Comparison of ENCODE assay signal across 1 cellular context in genomic region chr12:49707127-49707811, GRCh38.
TF ChIP-seq lines count a peak whose summit lies in the region.

TSS of gene FMNL3 (minus strand) at chr12:49707405. CDS start at chr12:49707180, 225 bp downstream.

TF ChIP-seq in HepG2, 621 proteins besides CTCF, POLR2A, EP300 and RAD21 (continued from another document and continues in another):
- no peak for TF ChIP-seq ZBTB39 (CRISPR knock-in tag; IDR thresholded peaks at IDR 0.05)
- TF ChIP-seq SIN3B (IDR thresholded peaks at IDR 0.05; ENCODE audit: low read length) = no peak
- TF ChIP-seq KAT2B (IDR thresholded peaks at IDR 0.05; ENCODE audit: borderline replicate concordance, low read depth, low read length) = no peak
- TF ChIP-seq ATF1 (CRISPR knock-in tag; IDR thresholded peaks at IDR 0.05) = no peak
- no peak; the same call in 1 of the 2 replicates for TF ChIP-seq BCL3 (CRISPR knock-in tag; IDR thresholded peaks at IDR 0.05)
- peak; percentile 34 for TF ChIP-seq ZNF781 (CRISPR knock-in tag; IDR thresholded peaks at IDR 0.05; ENCODE audit: borderline replicate concordance, not compliant biosample characterization)
- TF ChIP-seq HOXD1 (CRISPR knock-in tag; IDR thresholded peaks at IDR 0.05) = no peak
- no peak for TF ChIP-seq PAWR (CRISPR knock-in tag; IDR thresholded peaks at IDR 0.05; ENCODE audit: borderline replicate concordance)
- peak; percentile 75 for TF ChIP-seq TEAD3 (CRISPR knock-in tag; optimal IDR thresholded peaks at IDR 0.05; ENCODE audit: borderline replicate concordance)
- TF ChIP-seq ONECUT2 (CRISPR knock-in tag; IDR thresholded peaks at IDR 0.05) = peak; percentile 61; the same call in 1 of the 2 replicates
- TF ChIP-seq PHF21A (CRISPR knock-in tag; IDR thresholded peaks at IDR 0.05) = no peak
- TF ChIP-seq ZNF619 (CRISPR knock-in tag; IDR thresholded peaks at IDR 0.05) = 0 out of 2 replicates have a peak, but pooled peaks have one; percentile 38
- TF ChIP-seq ZNF773 (CRISPR knock-in tag; IDR thresholded peaks at IDR 0.05; ENCODE audit: borderline replicate concordance) = peak; percentile 53; the same call in 1 of the 2 replicates
- TF ChIP-seq ZNF557 (CRISPR knock-in tag; IDR thresholded peaks at IDR 0.05) = peak; percentile 61; the same call in 1 of the 2 replicates
- TF ChIP-seq GLI4 (CRISPR knock-in tag; IDR thresholded peaks at IDR 0.05; ENCODE audit: borderline replicate concordance) = no peak
- no peak for TF ChIP-seq NCOR1 (IDR thresholded peaks at IDR 0.05; ENCODE audit: borderline replicate concordance, low read length)
- TF ChIP-seq ZNF264 (CRISPR knock-in tag; IDR thresholded peaks at IDR 0.05) = no peak
- peak; percentile 94 for TF ChIP-seq ZNF777 (CRISPR knock-in tag; IDR thresholded peaks at IDR 0.05)
- TF ChIP-seq SALL1 (CRISPR knock-in tag; IDR thresholded peaks at IDR 0.05) = peak; percentile 95
- peak; percentile 80 for TF ChIP-seq ZNF329 (CRISPR knock-in tag; IDR thresholded peaks at IDR 0.05; ENCODE audit: low read depth)
- no peak for TF ChIP-seq BCLAF1 (IDR thresholded peaks at IDR 0.05)
- TF ChIP-seq HOXA5 (CRISPR knock-in tag; IDR thresholded peaks at IDR 0.05) = peak; percentile 85
- TF ChIP-seq ZNF598 (CRISPR knock-in tag; IDR thresholded peaks at IDR 0.05; ENCODE audit: borderline replicate concordance) = no peak
- peak; percentile 39; the same call in 1 of the 2 replicates for TF ChIP-seq ZBTB7B (CRISPR knock-in tag; IDR thresholded peaks at IDR 0.05)
- peak; percentile 75 for TF ChIP-seq HNRNPK (IDR thresholded peaks at IDR 0.05; ENCODE audit: low read depth, low read length, poor library complexity, severe bottlenecking)
- peak in 1 of 2 experiments; percentile 67; a peak in 1 of 4 replicates for TF ChIP-seq KLF16 (CRISPR knock-in tag; IDR thresholded peaks at IDR 0.05)
- TF ChIP-seq PLRG1 (conservative IDR thresholded peaks at IDR 0.05) = no peak
- no peak for TF ChIP-seq ZSCAN22 (CRISPR knock-in tag; IDR thresholded peaks at IDR 0.05)
- peak; percentile 94; the same call in 1 of the 2 replicates for TF ChIP-seq CREB3 (CRISPR knock-in tag; IDR thresholded peaks at IDR 0.05)
- TF ChIP-seq ZNF383 (CRISPR knock-in tag; IDR thresholded peaks at IDR 0.05; ENCODE audit: borderline replicate concordance) = no peak
- TF ChIP-seq MEF2D (CRISPR knock-in tag; IDR thresholded peaks at IDR 0.05) = no peak
- TF ChIP-seq DDIT3 (CRISPR knock-in tag; IDR thresholded peaks at IDR 0.05) = no peak
- peak; percentile 94; the same call in 1 of the 2 replicates for TF ChIP-seq AHR (CRISPR knock-in tag; IDR thresholded peaks at IDR 0.05)
- TF ChIP-seq ATAD3A (CRISPR knock-in tag; IDR thresholded peaks at IDR 0.05) = no peak
- peak; percentile 97 for TF ChIP-seq NFKB2 (CRISPR knock-in tag; IDR thresholded peaks at IDR 0.05; ENCODE audit: borderline replicate concordance)
- TF ChIP-seq ZNF546 (CRISPR knock-in tag; conservative IDR thresholded peaks at IDR 0.05) = no peak
- no peak for TF ChIP-seq ZFP1 (CRISPR knock-in tag; IDR thresholded peaks at IDR 0.05)
- TF ChIP-seq ZNF646 (CRISPR knock-in tag; IDR thresholded peaks at IDR 0.05) = no peak
- TF ChIP-seq REST (IDR thresholded peaks at IDR 0.05; ENCODE audit: borderline replicate concordance in 1 of 2, low read depth in 1 of 2, low read length in 2 of 2) = no peak
- no peak for TF ChIP-seq ZNF577 (CRISPR knock-in tag; IDR thresholded peaks at IDR 0.05; ENCODE audit: borderline replicate concordance, low read depth)
- TF ChIP-seq ZBTB44 (CRISPR knock-in tag; IDR thresholded peaks at IDR 0.05) = peak; percentile 88
- TF ChIP-seq ZNF784 (CRISPR knock-in tag; IDR thresholded peaks at IDR 0.05; ENCODE audit: borderline replicate concordance) = no peak
- TF ChIP-seq ZNF709 (CRISPR knock-in tag; IDR thresholded peaks at IDR 0.05) = peak; percentile 76; the same call in 1 of the 2 replicates
- no peak for TF ChIP-seq MBNL3 (CRISPR knock-in tag; conservative IDR thresholded peaks at IDR 0.05)
- TF ChIP-seq TMF1 (CRISPR knock-in tag; IDR thresholded peaks at IDR 0.05; ENCODE audit: low read depth) = peak; percentile 79; the same call in 1 of the 2 replicates
